ENCODE assay signal across 35 cellular contexts in genomic region chr18:13516855-13517254, GRCh38.
"Had no signal": no experiment of that assay in that cellular context is flagged by ENCODE, and none has a peak within 500 bp of the region (broad histone marks: within the 10 kb centered on the region; RNA-seq: fewer than 3 reads in every experiment).

No MANE protein-coding gene starts in this region.

- FAIRE-seq: astrocyte, bronchial epithelial cell, endometrium, endothelial cell of umbilical vein had no signal

- H3K36me3 ChIP-seq: brain microvascular endothelial cell, esophagus squamous epithelium, WERI-Rb-1 had no signal

- H3K4me3 Mint-ChIP-seq: activated B cell treated with CpG ODN at 0.5 μM for 24 hours; activated CD8-positive, alpha-beta T cell treated with anti-CD3 and anti-CD28 coated beads for 36 hours; activated naive CD8-positive, alpha-beta T cell; activated T-cell treated with anti-CD3 and anti-CD28 coated beads, Interleukin-2, amount 50 U/mL, for 4 hours; activated T-helper 17 cell treated with anti-CD3 and anti-CD28 coated beads, Interleukin-2, amount 50 U/mL, for 72 hours; central memory CD8-positive, alpha-beta T cell; dendritic cell treated with granulocyte-macrophage colony-stimulating factor and Interleukin-4, amounts not matched to agents 40 ng/mL and 50 ng/mL, for 4 days; T-cell; T-helper 1 cell treated with Interleukin-12 subunit alpha and Interleukin-12 subunit beta and Interleukin-4 antibody, amounts not matched to agents 30 μg/mL and 1 μg/mL, for 36 hours; T-helper 2 cell treated with Interferon-gamma antibody and Interleukin-4, amounts not matched to agents 5 μg/mL and 100 μg/mL, for 36 hours had no signal

- H3K27ac Mint-ChIP-seq: activated B cell treated with CpG ODN at 0.5 μM for 24 hours; activated CD8-positive, alpha-beta T cell treated with anti-CD3 and anti-CD28 coated beads for 36 hours; activated naive CD8-positive, alpha-beta T cell; activated T-helper 17 cell treated with anti-CD3 and anti-CD28 coated beads, Interleukin-2, amount 50 U/mL, for 72 hours; dendritic cell treated with granulocyte-macrophage colony-stimulating factor and Interleukin-4, amounts not matched to agents 40 ng/mL and 50 ng/mL, for 4 days; T-cell; T-helper 1 cell treated with Interleukin-12 subunit alpha and Interleukin-12 subunit beta and Interleukin-4 antibody, amounts not matched to agents 30 μg/mL and 1 μg/mL, for 36 hours; T-helper 2 cell treated with Interferon-gamma antibody and Interleukin-4, amounts not matched to agents 5 μg/mL and 100 μg/mL, for 36 hours had no signal

- H3K27ac ChIP-seq: brain microvascular endothelial cell, coronary artery, dorsolateral prefrontal cortex, epithelial cell of prostate, esophagus squamous epithelium, gastroesophageal sphincter, WERI-Rb-1 had no signal

- ATAC-seq: activated CD4-positive, CD25-positive, alpha-beta regulatory T cell treated with anti-CD3 and anti-CD28 coated beads, Interleukin-2, amount 50 U/mL, for 24 hours; activated CD8-positive, alpha-beta T cell treated with anti-CD3 and anti-CD28 coated beads for 36 hours; activated T-cell treated with anti-CD3 and anti-CD28 coated beads, Interleukin-2, amount 50 U/mL, for 4 hours; activated T-helper 17 cell treated with anti-CD3 and anti-CD28 coated beads, Interleukin-2, amount 50 U/mL, for 72 hours; gastroesophageal sphincter; T-cell had no signal

- DNase-seq: activated B cell treated with CpG ODN at 0.5 μM for 24 hours; activated CD4-positive, alpha-beta T cell treated with anti-CD3 and anti-CD28 coated beads for 48 hours; activated CD4-positive, alpha-beta T cell treated with anti-CD3 and anti-CD28 coated beads, Interleukin-2, amount 50 U/mL, for 1 hour; activated CD4-positive, alpha-beta T cell treated with anti-CD3 and anti-CD28 coated beads, Interleukin-2, amount 50 U/mL, for 48 hours; activated CD8-positive, alpha-beta memory T cell treated with anti-CD3 and anti-CD28 coated beads for 24 hours; activated CD8-positive, alpha-beta T cell treated with anti-CD3 and anti-CD28 coated beads for 36 hours; activated effector memory CD4-positive, alpha-beta T cell treated with Interleukin-2 at 50 U/mL for 16 hours; activated gamma-delta T cell treated with Interleukin-2 at 50 U/mL for 16 hours; activated naive CD4-positive, alpha-beta T cell treated with anti-CD3 and anti-CD28 coated beads, Interleukin-2, amount 50 U/mL, for 16 hours; activated naive CD4-positive, alpha-beta T cell treated with Interleukin-2 at 50 U/mL for 16 hours; activated T-cell treated with anti-CD3 and anti-CD28 coated beads, Interleukin-2, amount 50 U/mL, for 4 hours; amniotic stem cell; anterior cingulate cortex; brain microvascular endothelial cell; dorsolateral prefrontal cortex; effector memory CD4-positive, alpha-beta T cell; esophagus squamous epithelium; foreskin melanocyte; T-cell; T1000; WERI-Rb-1 had no signal

- H3K27me3 Mint-ChIP-seq: activated B cell treated with CpG ODN at 0.5 μM for 24 hours; activated CD8-positive, alpha-beta T cell treated with anti-CD3 and anti-CD28 coated beads for 36 hours; activated naive CD8-positive, alpha-beta T cell; activated T-helper 17 cell treated with anti-CD3 and anti-CD28 coated beads, Interleukin-2, amount 50 U/mL, for 72 hours; central memory CD8-positive, alpha-beta T cell; dendritic cell treated with granulocyte-macrophage colony-stimulating factor and Interleukin-4, amounts not matched to agents 40 ng/mL and 50 ng/mL, for 4 days; T-cell had no signal

- H3K9me3 Mint-ChIP-seq: activated T-cell treated with anti-CD3 and anti-CD28 coated beads, Interleukin-2, amount 50 U/mL, for 4 hours; activated T-helper 17 cell treated with anti-CD3 and anti-CD28 coated beads, Interleukin-2, amount 50 U/mL, for 72 hours; central memory CD8-positive, alpha-beta T cell had no signal

- H3K9me3 ChIP-seq: esophagus squamous epithelium had no signal

- H3K4me3 ChIP-seq: coronary artery, dorsolateral prefrontal cortex, esophagus squamous epithelium, gastroesophageal sphincter had no signal

- H3K27me3 ChIP-seq: brain microvascular endothelial cell, dorsolateral prefrontal cortex, esophagus squamous epithelium, gastroesophageal sphincter had no signal
